ENCODE assay signal across 19 cellular contexts in genomic region chr18:23856466-23857175, GRCh38.
A peak's percentile ranks its signal among the peaks of the same experiment; 100 is the strongest.
DNase-seq lines count a peak whose midpoint lies in the region; ATAC-seq and TF ChIP-seq lines count a peak whose summit lies in the region.
"Had no signal": no experiment of that assay in that cellular context is flagged by ENCODE, and none has a peak within 500 bp of the region (broad histone marks: within the 10 kb centered on the region; RNA-seq: fewer than 3 reads in every experiment).

No MANE protein-coding gene starts in this region.

- dilution Hi-C loops in mammary epithelial cell (cut with HindIII; ENCODE audit: low sequenced_read_pairs), result no loop called here

- no peak for TF ChIP-seq CTCF in NB4 (IDR thresholded peaks at IDR 0.05; ENCODE audit: low read depth, low read length)
- no peak for TF ChIP-seq CTCF in mammary epithelial cell (conservative IDR thresholded peaks at IDR 0.05 in 1 of 2, IDR thresholded peaks at IDR 0.05 in 1 of 2; ENCODE audit: extremely low read depth in 1 of 2, insufficient read depth in 1 of 2, low read depth in 1 of 2, low read length in 2 of 2)
- no peak for TF ChIP-seq CTCF in brain microvascular endothelial cell (IDR thresholded peaks at IDR 0.05; ENCODE audit: low read depth, low read length, missing control alignments)

- no peaks in the 10 kb centered on the region for H4K20me1 ChIP-seq in mammary epithelial cell (ENCODE audit: insufficient read depth, low read length)

- H2AFZ ChIP-seq in mammary epithelial cell (ENCODE audit: low read depth, low read length), result no peak overlapping the region

- in situ Hi-C loops in mammary epithelial cell (cut with MboI; ENCODE audit: low sequenced_read_pairs in 2 of 2) (no loop called here), brain microvascular endothelial cell (cut with HindIII; ENCODE audit: low pct_ligation_motif_present, low sequenced_read_pairs) (no loop called here)

- H3K9ac ChIP-seq in mammary epithelial cell (ENCODE audit: insufficient read depth, low read length), result no peak overlapping the region

- 82% methylated on average over 4 of the region's 5 CpGs for WGBS in mammary epithelial cell (ENCODE audit: low coverage, missing lambda C conversion rate)

- peak; percentile 28 for DNase-seq in EH (ENCODE audit: low read depth)
- DNase-seq in NB4 (ENCODE audit: low read depth), result peak; percentile 32
- DNase-seq in mammary epithelial cell, result peak; percentile 40
- DNase-seq in myocyte (ENCODE audit: low read depth), result peak; percentile 81
- DNase-seq in hippocampal formation (lab: John Stamatoyannopoulos, UW), result no peak
- DNase-seq in brain microvascular endothelial cell, result no peak
- DNase-seq: activated CD4-positive, alpha-beta T cell treated with anti-CD3 and anti-CD28 coated beads for 48 hours; activated CD8-positive, alpha-beta memory T cell treated with anti-CD3 and anti-CD28 coated beads, Interleukin-2, amount 50 U/mL, for 48 hours; AML-193; anterior cingulate cortex; NCI-H2029; NCI-H524 treated with DMSO at 0.1 percent for 48 hours; nephron progenitor cell; psoas muscle; spleen had no signal

- CTCF ChIA-PET in mammary epithelial cell (lab: Charles Lee; ENCODE audit: low non-redundant PET), result interaction anchor here (0.6 to 0.7 kb wide), 2 partner anchors 31 to 472 kb away, joined by 3 to 5 read pairs; no protein-coding TSS in a partner anchor

- no peaks in the 10 kb centered on the region for H3K79me2 ChIP-seq in mammary epithelial cell (ENCODE audit: insufficient read depth, low read length)

- no peak for ATAC-seq in HG02938 (IDR thresholded peaks at IDR 0.05; ENCODE audit: unreplicated experiment)

- H3K27ac ChIP-seq in mammary epithelial cell (ENCODE audit: insufficient read depth, low read depth, low read length) (no peak overlapping the region), brain microvascular endothelial cell (no peak overlapping the region)
- H3K27ac ChIP-seq: psoas muscle, SK-N-MC, spleen, thoracic aorta had no signal

- H3K36me3 ChIP-seq in mammary epithelial cell (ENCODE audit: insufficient read depth, low read length), result no peaks in the 10 kb centered on the region
- H3K36me3 ChIP-seq in brain microvascular endothelial cell (replicated peaks), result no peaks in the 10 kb centered on the region
- H3K36me3 ChIP-seq: HAP-1, spleen, thoracic aorta had no signal

- intact Hi-C loops in mammary epithelial cell (cut with micrococcal nuclease), result no loop called here

- H3K4me1 ChIP-seq in mammary epithelial cell (ENCODE audit: insufficient read depth, low read length), result peaks cover 34% of the 10 kb centered on the region
- H3K4me1 ChIP-seq: psoas muscle had no signal

- no peak overlapping the region for H3K4me3 ChIP-seq in NB4 (ENCODE audit: low read depth, low read length)
- no peak overlapping the region for H3K4me3 ChIP-seq in mammary epithelial cell (replicated peaks in 1 of 3; ENCODE audit: insufficient read depth in 1 of 3, low read depth in 2 of 3, low read length in 3 of 3)
- H3K4me3 ChIP-seq in brain microvascular endothelial cell (ENCODE audit: low read depth, low read length), result no peak overlapping the region
- H3K4me3 ChIP-seq: HAP-1, psoas muscle, SK-N-MC, spleen, thoracic aorta had no signal

- H3K27me3 ChIP-seq in mammary epithelial cell (ENCODE audit: insufficient read depth, low read length), result no peaks in the 10 kb centered on the region
- no peaks in the 10 kb centered on the region for H3K27me3 ChIP-seq in brain microvascular endothelial cell (replicated peaks)
- H3K27me3 ChIP-seq: spleen had no signal

- H3K9me3 ChIP-seq in mammary epithelial cell (replicated peaks; ENCODE audit: insufficient read depth, low read length), result no peaks in the 10 kb centered on the region
- H3K9me3 ChIP-seq: HAP-1, psoas muscle, spleen, thoracic aorta had no signal

- H3K4me2 ChIP-seq in mammary epithelial cell (ENCODE audit: insufficient read depth, low read depth, low read length), result no peak overlapping the region

- BruUV-seq in mammary epithelial cell (replicated peaks; lab: Mats Ljungman, UMichigan), result no TSS peak

- no peak for TF ChIP-seq POLR2A in NB4 (IDR thresholded peaks at IDR 0.05; ENCODE audit: extremely low read depth, insufficient read length)

Comparison
In these comparisons a context has a peak if more than half of its experiments do, and no peak if none do; other contexts are left out.
1. DNase-seq: peak in EH (single experiment), NB4 (single experiment), mammary epithelial cell (single experiment) and myocyte (single experiment); none in hippocampal formation (0 of 2) and brain microvascular endothelial cell (single experiment).